In the genomic region with DNA sequence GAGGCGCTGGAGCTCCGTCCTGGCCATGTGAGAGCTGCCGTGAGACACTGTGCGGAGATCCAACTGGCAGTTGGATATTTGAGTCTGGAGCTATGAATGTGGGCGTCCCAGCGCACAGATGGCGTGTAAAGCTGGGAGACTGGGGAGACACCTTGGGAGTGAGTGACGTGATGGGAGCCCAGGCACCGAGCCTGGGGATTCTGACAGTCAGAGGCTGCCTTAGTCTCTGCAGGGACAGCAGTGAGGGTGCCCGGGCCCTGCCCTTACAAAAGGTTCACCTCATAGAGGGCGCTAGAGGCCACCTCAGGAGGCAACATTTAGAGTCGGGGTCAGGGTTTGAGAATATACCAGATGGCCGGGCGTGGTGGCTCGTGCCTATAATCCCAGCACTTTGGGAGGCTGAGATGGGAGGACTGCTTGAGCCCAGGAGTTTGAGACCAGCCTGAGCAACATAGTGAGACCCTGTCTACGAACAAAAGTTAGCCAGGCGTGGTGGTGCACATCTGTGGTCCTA, we compare ENCODE assay signal across 13 cellular contexts.
DNase-seq lines count a peak whose midpoint lies in the region; ATAC-seq and TF ChIP-seq lines count a peak whose summit lies in the region.
"Had no signal": no experiment of that assay in that cellular context is flagged by ENCODE, and none has a peak within 500 bp of the region (broad histone marks: within the 10 kb centered on the region; RNA-seq: fewer than 3 reads in every experiment).

No MANE protein-coding gene starts in this region.

- no peak overlapping the region for H3K4me2 ChIP-seq in OCI-LY3 (ENCODE audit: low read length)

- H3K36me3 ChIP-seq in right atrium auricular region (no peaks in the 10 kb centered on the region), OCI-LY3 (replicated peaks; ENCODE audit: low read depth, low read length) (no peaks in the 10 kb centered on the region), left ventricle myocardium inferior (no peaks in the 10 kb centered on the region), SJCRH30 (no peaks in the 10 kb centered on the region)

- H3K9me3 ChIP-seq in right atrium auricular region = no peaks in the 10 kb centered on the region
- H3K9me3 ChIP-seq in OCI-LY3 (ENCODE audit: insufficient read depth, low read length) = no peaks in the 10 kb centered on the region
- H3K9me3 ChIP-seq in left ventricle myocardium inferior (replicated peaks) = no peaks in the 10 kb centered on the region
- no peaks in the 10 kb centered on the region for H3K9me3 ChIP-seq in SJCRH30 (replicated peaks)

- no peaks in the 10 kb centered on the region for H3K9me3 Mint-ChIP-seq in type B pancreatic cell

- no peaks in the 10 kb centered on the region for H3K79me2 ChIP-seq in OCI-LY3 (ENCODE audit: low read length)

- no peaks in the 10 kb centered on the region for H3K27me3 Mint-ChIP-seq in type B pancreatic cell

- H3K4me1 ChIP-seq in right atrium auricular region (peaks cover 0 to 21% of the 10 kb centered on the region in 2 donors), OCI-LY3 (ENCODE audit: low read length) (no peaks in the 10 kb centered on the region), left ventricle myocardium inferior (peaks cover 19% of the 10 kb centered on the region), SJCRH30 (peaks cover 3% of the 10 kb centered on the region; the same call in 1 of the 2 replicates)

- TF ChIP-seq CTCF in right atrium auricular region (IDR thresholded peaks at IDR 0.05) = peak in 1 of 2 donors; percentile 10
- TF ChIP-seq CTCF in OCI-LY3 (IDR thresholded peaks at IDR 0.05; ENCODE audit: low read depth, low read length) = peak; percentile 18; the same call in 1 of the 2 replicates
- TF ChIP-seq CTCF in left ventricle myocardium inferior (IDR thresholded peaks at IDR 0.05; ENCODE audit: borderline replicate concordance) = no peak
- TF ChIP-seq CTCF in type B pancreatic cell (conservative IDR thresholded peaks at IDR 0.05) = no peak

- intact Hi-C loops in Right ventricle myocardium inferior (cut with DNase I) = no loop called here
- intact Hi-C loops in left ventricle myocardium inferior (cut with micrococcal nuclease) = no loop called here

- H3K27me3 ChIP-seq in right atrium auricular region (no peaks in the 10 kb centered on the region), OCI-LY3 (ENCODE audit: low read depth, low read length) (peaks cover 7% of the 10 kb centered on the region; the same call in 1 of the 2 replicates), left ventricle myocardium inferior (ENCODE audit: low read depth) (peaks cover 10% of the 10 kb centered on the region), SJCRH30 (no peaks in the 10 kb centered on the region)

- H3K9ac ChIP-seq in OCI-LY3 (ENCODE audit: low read length) = no peak overlapping the region

- DNase-seq in Right ventricle myocardium inferior (ENCODE audit: missing footprints) = peak; percentile 45
- DNase-seq in right atrium auricular region (ENCODE audit: low spot score) = no peak
- peak; percentile 7 for DNase-seq in left ventricle myocardium inferior
- no peak for DNase-seq in type B pancreatic cell (ENCODE audit: extremely low spot score, unreplicated experiment)
- no peak for DNase-seq in SJCRH30
- no peak for DNase-seq in NOMO-1 treated with DMSO at 0.1 percent for 48 hours (lab: John Stamatoyannopoulos, UW; ENCODE audit: unreplicated experiment)
- DNase-seq: activated gamma-delta T cell treated with Interleukin-2 at 50 U/mL for 16 hours, naive B cell, NCI-H2029 treated with DMSO at 0.1 percent for 48 hours had no signal

- no peak for ATAC-seq in Right ventricle myocardium inferior
- ATAC-seq in GM21447 (IDR thresholded peaks at IDR 0.05; ENCODE audit: unreplicated experiment) = no peak

- peak overlapping the region; percentile 6 for H3K27ac Mint-ChIP-seq in type B pancreatic cell

- H3K27ac ChIP-seq in right atrium auricular region (no peak overlapping the region), OCI-LY3 (ENCODE audit: low read length) (no peak overlapping the region), left ventricle myocardium inferior (replicated peaks) (no peak overlapping the region), SJCRH30 (no peak overlapping the region)
- H3K27ac ChIP-seq: VCaP had no signal

- H4K20me1 ChIP-seq in OCI-LY3 (ENCODE audit: insufficient read depth, low read length) = no peaks in the 10 kb centered on the region

- H3K4me1 Mint-ChIP-seq in type B pancreatic cell (ENCODE audit: unreplicated experiment) = peaks cover 25% of the 10 kb centered on the region

- H3K4me3 Mint-ChIP-seq in type B pancreatic cell = no peak overlapping the region
- H3K4me3 Mint-ChIP-seq: IgD-negative memory B cell had no signal

- no peak overlapping the region for H2AFZ ChIP-seq in OCI-LY3 (ENCODE audit: low read depth, low read length)

- no peak overlapping the region for H3K4me3 ChIP-seq in right atrium auricular region
- H3K4me3 ChIP-seq in OCI-LY3 (ENCODE audit: low read length) = no peak overlapping the region
- no peak overlapping the region for H3K4me3 ChIP-seq in left ventricle myocardium inferior
- H3K4me3 ChIP-seq in SJCRH30 = no peak overlapping the region

- no peaks in the 10 kb centered on the region for H3K36me3 Mint-ChIP-seq in type B pancreatic cell
- H3K36me3 Mint-ChIP-seq: naive B cell had no signal

Comparison
In these comparisons a context has a peak if more than half of its experiments do, and no peak if none do; other contexts are left out.
1. DNase-seq: peak in Right ventricle myocardium inferior (single experiment) and left ventricle myocardium inferior (single experiment); none in right atrium auricular region (single experiment), type B pancreatic cell (single experiment), SJCRH30 (0 of 2) and NOMO-1 treated with DMSO at 0.1 percent for 48 hours (single experiment).